15 cellular contexts compared by ENCODE assay signal in genomic region chr3:79976466-79976865, GRCh38.
"Had no signal": no experiment of that assay in that cellular context is flagged by ENCODE, and none has a peak within 500 bp of the region (broad histone marks: within the 10 kb centered on the region; RNA-seq: fewer than 3 reads in every experiment).

No MANE protein-coding gene starts in this region.

- H3K9me3 ChIP-seq: adrenal gland, body of pancreas, gastroesophageal sphincter, lower lobe of right lung had no signal

- DNase-seq: activated naive CD4-positive, alpha-beta T cell treated with anti-CD3 and anti-CD28 coated beads, Interleukin-2, amount 50 U/mL, for 16 hours; activated T-cell treated with anti-CD3 and anti-CD28 coated beads for 4 hours; adrenal gland; body of pancreas; effector memory CD8-positive, alpha-beta T cell; erythroblast; heart right ventricle; left colon; lower lobe of right lung; T-helper 2 cell had no signal

- H3K4me3 ChIP-seq: adrenal gland, body of pancreas, gastroesophageal sphincter, heart right ventricle, lower lobe of right lung had no signal

- H3K36me3 ChIP-seq: adrenal gland, gastroesophageal sphincter, heart right ventricle, lower lobe of right lung had no signal

- H3K27me3 ChIP-seq: adrenal gland, body of pancreas, gastroesophageal sphincter, heart right ventricle had no signal

- ATAC-seq: activated CD4-positive, CD25-positive, alpha-beta regulatory T cell treated with anti-CD3 and anti-CD28 coated beads, Interleukin-2, amount 50 U/mL, for 24 hours; activated T-helper 17 cell treated with anti-CD3 and anti-CD28 coated beads, Interleukin-2, amount 50 U/mL, for 72 hours; body of pancreas; effector memory CD8-positive, alpha-beta T cell; gastroesophageal sphincter; heart right ventricle; left colon; lower lobe of right lung; stimulated activated effector memory CD8-positive, alpha-beta T cell treated with anti-CD3 and anti-CD28 coated beads, Interleukin-12 subunit alpha, Interleukin-12 subunit beta, amount 100 ng/mL, for 72 hours had no signal

- H3K4me1 ChIP-seq: adrenal gland, body of pancreas, gastroesophageal sphincter, heart right ventricle, lower lobe of right lung, parathyroid adenoma had no signal

- H3K27ac ChIP-seq: adrenal gland, body of pancreas, gastroesophageal sphincter, heart right ventricle, lower lobe of right lung, parathyroid adenoma had no signal
